Comparison of ENCODE assay signal across 1 cellular context in the genomic region with DNA sequence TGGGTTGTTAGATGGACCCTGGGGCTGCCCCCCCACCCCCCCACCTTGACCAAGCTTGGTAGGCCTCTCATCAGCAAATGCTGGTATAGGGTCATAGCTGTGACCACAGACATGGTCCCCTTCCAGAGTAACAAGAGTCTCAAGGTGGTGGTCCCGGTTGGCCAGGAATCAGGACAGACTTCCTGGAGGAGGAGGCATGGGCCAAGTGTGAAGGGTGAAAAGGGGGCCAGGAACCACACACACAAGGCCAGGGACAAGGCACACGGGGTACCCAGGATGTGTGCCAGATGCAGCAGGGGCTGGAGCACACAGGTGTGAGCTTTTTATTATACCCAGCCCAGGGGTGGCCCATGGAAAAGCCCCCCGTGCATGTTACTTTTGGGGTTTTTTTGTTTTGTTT.
TF ChIP-seq lines count a peak whose summit lies in the region.

No MANE protein-coding gene starts in this region.

TF ChIP-seq in GM12878, 131 proteins besides CTCF, POLR2A, EP300 and RAD21:
- no peak for TF ChIP-seq NBN (IDR thresholded peaks at IDR 0.05)
- TF ChIP-seq, protein P1, sequence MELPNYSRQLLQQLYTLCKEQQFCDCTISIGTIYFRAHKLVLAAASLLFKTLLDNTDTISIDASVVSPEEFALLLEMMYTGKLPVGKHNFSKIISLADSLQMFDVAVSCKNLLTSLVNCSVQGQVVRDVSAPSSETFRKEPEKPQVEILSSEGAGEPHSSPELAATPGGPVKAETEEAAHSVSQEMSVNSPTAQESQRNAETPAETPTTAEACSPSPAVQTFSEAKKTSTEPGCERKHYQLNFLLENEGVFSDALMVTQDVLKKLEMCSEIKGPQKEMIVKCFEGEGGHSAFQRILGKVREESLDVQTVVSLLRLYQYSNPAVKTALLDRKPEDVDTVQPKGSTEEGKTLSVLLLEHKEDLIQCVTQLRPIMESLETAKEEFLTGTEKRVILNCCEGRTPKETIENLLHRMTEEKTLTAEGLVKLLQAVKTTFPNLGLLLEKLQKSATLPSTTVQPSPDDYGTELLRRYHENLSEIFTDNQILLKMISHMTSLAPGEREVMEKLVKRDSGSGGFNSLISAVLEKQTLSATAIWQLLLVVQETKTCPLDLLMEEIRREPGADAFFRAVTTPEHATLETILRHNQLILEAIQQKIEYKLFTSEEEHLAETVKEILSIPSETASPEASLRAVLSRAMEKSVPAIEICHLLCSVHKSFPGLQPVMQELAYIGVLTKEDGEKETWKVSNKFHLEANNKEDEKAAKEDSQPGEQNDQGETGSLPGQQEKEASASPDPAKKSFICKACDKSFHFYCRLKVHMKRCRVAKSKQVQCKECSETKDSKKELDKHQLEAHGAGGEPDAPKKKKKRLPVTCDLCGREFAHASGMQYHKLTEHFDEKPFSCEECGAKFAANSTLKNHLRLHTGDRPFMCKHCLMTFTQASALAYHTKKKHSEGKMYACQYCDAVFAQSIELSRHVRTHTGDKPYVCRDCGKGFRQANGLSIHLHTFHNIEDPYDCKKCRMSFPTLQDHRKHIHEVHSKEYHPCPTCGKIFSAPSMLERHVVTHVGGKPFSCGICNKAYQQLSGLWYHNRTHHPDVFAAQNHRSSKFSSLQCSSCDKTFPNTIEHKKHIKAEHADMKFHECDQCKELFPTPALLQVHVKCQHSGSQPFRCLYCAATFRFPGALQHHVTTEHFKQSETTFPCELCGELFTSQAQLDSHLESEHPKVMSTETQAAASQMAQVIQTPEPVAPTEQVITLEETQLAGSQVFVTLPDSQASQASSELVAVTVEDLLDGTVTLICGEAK (IDR thresholded peaks at IDR 0.05; ENCODE audit: borderline replicate concordance), result no peak
- TF ChIP-seq, protein P2, sequence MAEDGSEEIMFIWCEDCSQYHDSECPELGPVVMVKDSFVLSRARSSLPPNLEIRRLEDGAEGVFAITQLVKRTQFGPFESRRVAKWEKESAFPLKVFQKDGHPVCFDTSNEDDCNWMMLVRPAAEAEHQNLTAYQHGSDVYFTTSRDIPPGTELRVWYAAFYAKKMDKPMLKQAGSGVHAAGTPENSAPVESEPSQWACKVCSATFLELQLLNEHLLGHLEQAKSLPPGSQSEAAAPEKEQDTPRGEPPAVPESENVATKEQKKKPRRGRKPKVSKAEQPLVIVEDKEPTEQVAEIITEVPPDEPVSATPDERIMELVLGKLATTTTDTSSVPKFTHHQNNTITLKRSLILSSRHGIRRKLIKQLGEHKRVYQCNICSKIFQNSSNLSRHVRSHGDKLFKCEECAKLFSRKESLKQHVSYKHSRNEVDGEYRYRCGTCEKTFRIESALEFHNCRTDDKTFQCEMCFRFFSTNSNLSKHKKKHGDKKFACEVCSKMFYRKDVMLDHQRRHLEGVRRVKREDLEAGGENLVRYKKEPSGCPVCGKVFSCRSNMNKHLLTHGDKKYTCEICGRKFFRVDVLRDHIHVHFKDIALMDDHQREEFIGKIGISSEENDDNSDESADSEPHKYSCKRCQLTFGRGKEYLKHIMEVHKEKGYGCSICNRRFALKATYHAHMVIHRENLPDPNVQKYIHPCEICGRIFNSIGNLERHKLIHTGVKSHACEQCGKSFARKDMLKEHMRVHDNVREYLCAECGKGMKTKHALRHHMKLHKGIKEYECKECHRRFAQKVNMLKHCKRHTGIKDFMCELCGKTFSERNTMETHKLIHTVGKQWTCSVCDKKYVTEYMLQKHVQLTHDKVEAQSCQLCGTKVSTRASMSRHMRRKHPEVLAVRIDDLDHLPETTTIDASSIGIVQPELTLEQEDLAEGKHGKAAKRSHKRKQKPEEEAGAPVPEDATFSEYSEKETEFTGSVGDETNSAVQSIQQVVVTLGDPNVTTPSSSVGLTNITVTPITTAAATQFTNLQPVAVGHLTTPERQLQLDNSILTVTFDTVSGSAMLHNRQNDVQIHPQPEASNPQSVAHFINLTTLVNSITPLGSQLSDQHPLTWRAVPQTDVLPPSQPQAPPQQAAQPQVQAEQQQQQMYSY (CRISPR knock-in tag; IDR thresholded peaks at IDR 0.05), result no peak
- no peak for TF ChIP-seq MYB (IDR thresholded peaks at IDR 0.05; ENCODE audit: borderline replicate concordance, low read depth, low read length)
- no peak for TF ChIP-seq TCF7 (IDR thresholded peaks at IDR 0.05; ENCODE audit: borderline replicate concordance)
- TF ChIP-seq ZNF24 (IDR thresholded peaks at IDR 0.05), result no peak
- TF ChIP-seq CHD4 (IDR thresholded peaks at IDR 0.05), result no peak
- no peak for TF ChIP-seq MTA3 (IDR thresholded peaks at IDR 0.05; ENCODE audit: borderline replicate concordance, low read length)
- TF ChIP-seq WRNIP1 (IDR thresholded peaks at IDR 0.05; ENCODE audit: borderline replicate concordance, low read depth, low read length), result no peak
- no peak for TF ChIP-seq BRCA1 (IDR thresholded peaks at IDR 0.05; ENCODE audit: low read depth, low read length)
- TF ChIP-seq HCFC1 (IDR thresholded peaks at IDR 0.05; ENCODE audit: low read length), result no peak
- TF ChIP-seq, protein P3, sequence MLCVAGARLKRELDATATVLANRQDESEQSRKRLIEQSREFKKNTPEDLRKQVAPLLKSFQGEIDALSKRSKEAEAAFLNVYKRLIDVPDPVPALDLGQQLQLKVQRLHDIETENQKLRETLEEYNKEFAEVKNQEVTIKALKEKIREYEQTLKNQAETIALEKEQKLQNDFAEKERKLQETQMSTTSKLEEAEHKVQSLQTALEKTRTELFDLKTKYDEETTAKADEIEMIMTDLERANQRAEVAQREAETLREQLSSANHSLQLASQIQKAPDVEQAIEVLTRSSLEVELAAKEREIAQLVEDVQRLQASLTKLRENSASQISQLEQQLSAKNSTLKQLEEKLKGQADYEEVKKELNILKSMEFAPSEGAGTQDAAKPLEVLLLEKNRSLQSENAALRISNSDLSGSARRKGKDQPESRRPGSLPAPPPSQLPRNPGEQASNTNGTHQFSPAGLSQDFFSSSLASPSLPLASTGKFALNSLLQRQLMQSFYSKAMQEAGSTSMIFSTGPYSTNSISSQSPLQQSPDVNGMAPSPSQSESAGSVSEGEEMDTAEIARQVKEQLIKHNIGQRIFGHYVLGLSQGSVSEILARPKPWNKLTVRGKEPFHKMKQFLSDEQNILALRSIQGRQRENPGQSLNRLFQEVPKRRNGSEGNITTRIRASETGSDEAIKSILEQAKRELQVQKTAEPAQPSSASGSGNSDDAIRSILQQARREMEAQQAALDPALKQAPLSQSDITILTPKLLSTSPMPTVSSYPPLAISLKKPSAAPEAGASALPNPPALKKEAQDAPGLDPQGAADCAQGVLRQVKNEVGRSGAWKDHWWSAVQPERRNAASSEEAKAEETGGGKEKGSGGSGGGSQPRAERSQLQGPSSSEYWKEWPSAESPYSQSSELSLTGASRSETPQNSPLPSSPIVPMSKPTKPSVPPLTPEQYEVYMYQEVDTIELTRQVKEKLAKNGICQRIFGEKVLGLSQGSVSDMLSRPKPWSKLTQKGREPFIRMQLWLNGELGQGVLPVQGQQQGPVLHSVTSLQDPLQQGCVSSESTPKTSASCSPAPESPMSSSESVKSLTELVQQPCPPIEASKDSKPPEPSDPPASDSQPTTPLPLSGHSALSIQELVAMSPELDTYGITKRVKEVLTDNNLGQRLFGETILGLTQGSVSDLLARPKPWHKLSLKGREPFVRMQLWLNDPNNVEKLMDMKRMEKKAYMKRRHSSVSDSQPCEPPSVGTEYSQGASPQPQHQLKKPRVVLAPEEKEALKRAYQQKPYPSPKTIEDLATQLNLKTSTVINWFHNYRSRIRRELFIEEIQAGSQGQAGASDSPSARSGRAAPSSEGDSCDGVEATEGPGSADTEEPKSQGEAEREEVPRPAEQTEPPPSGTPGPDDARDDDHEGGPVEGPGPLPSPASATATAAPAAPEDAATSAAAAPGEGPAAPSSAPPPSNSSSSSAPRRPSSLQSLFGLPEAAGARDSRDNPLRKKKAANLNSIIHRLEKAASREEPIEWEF (IDR thresholded peaks at IDR 0.05; ENCODE audit: insufficient replicate concordance, low read depth, low read length), result no peak
- no peak for TF ChIP-seq ESRRA (IDR thresholded peaks at IDR 0.05; ENCODE audit: low read length)
- TF ChIP-seq, protein P4, sequence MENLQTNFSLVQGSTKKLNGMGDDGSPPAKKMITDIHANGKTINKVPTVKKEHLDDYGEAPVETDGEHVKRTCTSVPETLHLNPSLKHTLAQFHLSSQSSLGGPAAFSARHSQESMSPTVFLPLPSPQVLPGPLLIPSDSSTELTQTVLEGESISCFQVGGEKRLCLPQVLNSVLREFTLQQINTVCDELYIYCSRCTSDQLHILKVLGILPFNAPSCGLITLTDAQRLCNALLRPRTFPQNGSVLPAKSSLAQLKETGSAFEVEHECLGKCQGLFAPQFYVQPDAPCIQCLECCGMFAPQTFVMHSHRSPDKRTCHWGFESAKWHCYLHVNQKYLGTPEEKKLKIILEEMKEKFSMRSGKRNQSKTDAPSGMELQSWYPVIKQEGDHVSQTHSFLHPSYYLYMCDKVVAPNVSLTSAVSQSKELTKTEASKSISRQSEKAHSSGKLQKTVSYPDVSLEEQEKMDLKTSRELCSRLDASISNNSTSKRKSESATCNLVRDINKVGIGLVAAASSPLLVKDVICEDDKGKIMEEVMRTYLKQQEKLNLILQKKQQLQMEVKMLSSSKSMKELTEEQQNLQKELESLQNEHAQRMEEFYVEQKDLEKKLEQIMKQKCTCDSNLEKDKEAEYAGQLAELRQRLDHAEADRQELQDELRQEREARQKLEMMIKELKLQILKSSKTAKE (IDR thresholded peaks at IDR 0.05; ENCODE audit: low read depth, poor library complexity, severe bottlenecking), result no peak
- TF ChIP-seq, protein P5, sequence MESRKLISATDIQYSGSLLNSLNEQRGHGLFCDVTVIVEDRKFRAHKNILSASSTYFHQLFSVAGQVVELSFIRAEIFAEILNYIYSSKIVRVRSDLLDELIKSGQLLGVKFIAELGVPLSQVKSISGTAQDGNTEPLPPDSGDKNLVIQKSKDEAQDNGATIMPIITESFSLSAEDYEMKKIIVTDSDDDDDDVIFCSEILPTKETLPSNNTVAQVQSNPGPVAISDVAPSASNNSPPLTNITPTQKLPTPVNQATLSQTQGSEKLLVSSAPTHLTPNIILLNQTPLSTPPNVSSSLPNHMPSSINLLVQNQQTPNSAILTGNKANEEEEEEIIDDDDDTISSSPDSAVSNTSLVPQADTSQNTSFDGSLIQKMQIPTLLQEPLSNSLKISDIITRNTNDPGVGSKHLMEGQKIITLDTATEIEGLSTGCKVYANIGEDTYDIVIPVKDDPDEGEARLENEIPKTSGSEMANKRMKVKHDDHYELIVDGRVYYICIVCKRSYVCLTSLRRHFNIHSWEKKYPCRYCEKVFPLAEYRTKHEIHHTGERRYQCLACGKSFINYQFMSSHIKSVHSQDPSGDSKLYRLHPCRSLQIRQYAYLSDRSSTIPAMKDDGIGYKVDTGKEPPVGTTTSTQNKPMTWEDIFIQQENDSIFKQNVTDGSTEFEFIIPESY (IDR thresholded peaks at IDR 0.05), result no peak
- no peak for TF ChIP-seq RUNX3 (IDR thresholded peaks at IDR 0.05; ENCODE audit: low read length)
- no peak for TF ChIP-seq ZNF207 (IDR thresholded peaks at IDR 0.05; ENCODE audit: borderline replicate concordance)
- no peak for TF ChIP-seq HDAC6 (IDR thresholded peaks at IDR 0.05; ENCODE audit: unreplicated experiment)
- no peak for TF ChIP-seq JUNB (IDR thresholded peaks at IDR 0.05)
